Comparison of ENCODE assay signal across 34 cellular contexts in genomic region chr17:67168485-67168884, GRCh38.
"Had no signal": no experiment of that assay in that cellular context is flagged by ENCODE, and none has a peak within 500 bp of the region (broad histone marks: within the 10 kb centered on the region; RNA-seq: fewer than 3 reads in every experiment).

No MANE protein-coding gene starts in this region.

- ATAC-seq: activated CD4-positive, CD25-positive, alpha-beta regulatory T cell treated with anti-CD3 and anti-CD28 coated beads, Interleukin-2, amount 50 U/mL, for 24 hours; activated CD8-positive, alpha-beta memory T cell treated with anti-CD3 and anti-CD28 coated beads, Interleukin-2, amount 10 ng/mL, durations not matched to agents 7 days and 5 days; activated CD8-positive, alpha-beta T cell treated with anti-CD3 and anti-CD28 coated beads, Interleukin-2, amount 10 ng/mL, durations not matched to agents 7 days and 5 days; activated T-helper 17 cell treated with anti-CD3 and anti-CD28 coated beads, Interleukin-2, amount 50 U/mL, for 72 hours; effector memory CD8-positive, alpha-beta T cell; foreskin keratinocyte; gastrocnemius medialis; heart left ventricle; T-cell had no signal

- H3K27me3 Mint-ChIP-seq: activated B cell treated with CpG ODN at 0.5 μM for 24 hours; activated CD4-positive, alpha-beta memory T cell treated with anti-CD3 and anti-CD28 coated beads for 36 hours; activated CD4-positive, alpha-beta T cell treated with anti-CD3 and anti-CD28 coated beads, Interleukin-2, amount 10 ng/mL, durations not matched to agents 24 days and 14 days; activated CD8-positive, alpha-beta memory T cell treated with anti-CD3 and anti-CD28 coated beads, Interleukin-2, amount 10 ng/mL, durations not matched to agents 7 days and 5 days; activated naive CD8-positive, alpha-beta T cell; activated T-cell treated with anti-CD3 and anti-CD28 coated beads, Interleukin-2, amount 50 U/mL, for 24 hours; activated T-helper 17 cell treated with anti-CD3 and anti-CD28 coated beads, Interleukin-2, amount 50 U/mL, for 72 hours; effector memory CD8-positive, alpha-beta T cell; T-cell had no signal

- H3K4me3 Mint-ChIP-seq: activated B cell treated with CpG ODN at 0.5 μM for 24 hours; activated CD4-positive, alpha-beta memory T cell treated with anti-CD3 and anti-CD28 coated beads for 36 hours; activated CD4-positive, alpha-beta T cell treated with anti-CD3 and anti-CD28 coated beads, Interleukin-2, amount 10 ng/mL, durations not matched to agents 24 days and 14 days; activated CD8-positive, alpha-beta memory T cell treated with anti-CD3 and anti-CD28 coated beads, Interleukin-2, amount 10 ng/mL, durations not matched to agents 7 days and 5 days; activated CD8-positive, alpha-beta T cell treated with anti-CD3 and anti-CD28 coated beads, Interleukin-2, amount 10 ng/mL, durations not matched to agents 7 days and 5 days; activated naive CD8-positive, alpha-beta T cell; activated T-cell treated with anti-CD3 and anti-CD28 coated beads, Interleukin-2, amount 50 U/mL, for 24 hours; activated T-helper 17 cell treated with anti-CD3 and anti-CD28 coated beads, Interleukin-2, amount 50 U/mL, for 72 hours; effector memory CD8-positive, alpha-beta T cell; T-cell; T-helper 1 cell treated with Interleukin-12 subunit alpha and Interleukin-12 subunit beta and Interleukin-4 antibody, amounts not matched to agents 30 μg/mL and 1 μg/mL, for 36 hours; T-helper 2 cell treated with Interferon-gamma antibody and Interleukin-4, amounts not matched to agents 5 μg/mL and 100 μg/mL, for 36 hours had no signal

- H3K9me3 Mint-ChIP-seq: activated B cell treated with CpG ODN at 0.5 μM for 24 hours; activated CD4-positive, alpha-beta memory T cell treated with anti-CD3 and anti-CD28 coated beads for 36 hours; activated CD4-positive, alpha-beta T cell treated with anti-CD3 and anti-CD28 coated beads, Interleukin-2, amount 10 ng/mL, durations not matched to agents 24 days and 14 days; activated T-cell treated with anti-CD3 and anti-CD28 coated beads, Interleukin-2, amount 50 U/mL, for 24 hours; activated T-helper 17 cell treated with anti-CD3 and anti-CD28 coated beads, Interleukin-2, amount 50 U/mL, for 72 hours; effector memory CD8-positive, alpha-beta T cell; T-cell; T-helper 1 cell treated with Interleukin-12 subunit alpha and Interleukin-12 subunit beta and Interleukin-4 antibody, amounts not matched to agents 30 μg/mL and 1 μg/mL, for 36 hours; T-helper 2 cell treated with Interferon-gamma antibody and Interleukin-4, amounts not matched to agents 5 μg/mL and 100 μg/mL, for 36 hours had no signal

- H3K4me3 ChIP-seq: esophagus muscularis mucosa, gastrocnemius medialis, heart left ventricle had no signal

- H3K27ac Mint-ChIP-seq: activated B cell treated with CpG ODN at 0.5 μM for 24 hours; activated CD4-positive, alpha-beta memory T cell treated with anti-CD3 and anti-CD28 coated beads for 36 hours; activated CD4-positive, alpha-beta T cell treated with anti-CD3 and anti-CD28 coated beads, Interleukin-2, amount 10 ng/mL, durations not matched to agents 24 days and 14 days; activated CD8-positive, alpha-beta memory T cell treated with anti-CD3 and anti-CD28 coated beads, Interleukin-2, amount 10 ng/mL, durations not matched to agents 7 days and 5 days; activated CD8-positive, alpha-beta T cell treated with anti-CD3 and anti-CD28 coated beads, Interleukin-2, amount 10 ng/mL, durations not matched to agents 7 days and 5 days; activated naive CD8-positive, alpha-beta T cell; activated T-cell treated with anti-CD3 and anti-CD28 coated beads, Interleukin-2, amount 50 U/mL, for 24 hours; activated T-helper 17 cell treated with anti-CD3 and anti-CD28 coated beads, Interleukin-2, amount 50 U/mL, for 72 hours; T-cell; T-helper 1 cell treated with Interleukin-12 subunit alpha and Interleukin-12 subunit beta and Interleukin-4 antibody, amounts not matched to agents 30 μg/mL and 1 μg/mL, for 36 hours; T-helper 2 cell treated with Interferon-gamma antibody and Interleukin-4, amounts not matched to agents 5 μg/mL and 100 μg/mL, for 36 hours had no signal

- DNase-seq: activated B cell treated with CpG ODN at 0.5 μM for 24 hours; activated CD4-positive, alpha-beta memory T cell treated with anti-CD3 and anti-CD28 coated beads for 36 hours; activated CD4-positive, alpha-beta T cell treated with anti-CD3 and anti-CD28 coated beads, Interleukin-2, amount 10 ng/mL, durations not matched to agents 24 days and 14 days; activated CD8-positive, alpha-beta memory T cell treated with anti-CD3 and anti-CD28 coated beads, Interleukin-2, amount 10 ng/mL, durations not matched to agents 7 days and 5 days; activated CD8-positive, alpha-beta memory T cell treated with anti-CD3 and anti-CD28 coated beads, Interleukin-2, amount 50 U/mL, for 4 hours; activated CD8-positive, alpha-beta T cell treated with anti-CD3 and anti-CD28 coated beads, Interleukin-2, amount 10 ng/mL, durations not matched to agents 7 days and 5 days; activated effector memory CD4-positive, alpha-beta T cell treated with Interleukin-2 at 50 U/mL for 16 hours; activated gamma-delta T cell treated with Interleukin-2 at 50 U/mL for 16 hours; activated naive CD4-positive, alpha-beta T cell treated with anti-CD3 and anti-CD28 coated beads, Interleukin-2, amount 50 U/mL, for 16 hours; activated naive CD4-positive, alpha-beta T cell treated with Interleukin-2 at 50 U/mL for 16 hours; activated T-cell treated with anti-CD3 and anti-CD28 coated beads, Interleukin-2, amount 50 U/mL, for 24 hours; amniotic stem cell; anterior cingulate cortex; brain microvascular endothelial cell; cortex of kidney; dermis blood vessel endothelial cell; effector CD4-positive, alpha-beta T cell; effector memory CD8-positive, alpha-beta T cell; foreskin keratinocyte; gastrocnemius medialis; glutamatergic neuron; heart left ventricle; T-cell; T1000; WERI-Rb-1 had no signal

- H3K4me1 ChIP-seq: esophagus muscularis mucosa, foreskin keratinocyte, gastrocnemius medialis had no signal

- FAIRE-seq: astrocyte, bronchial epithelial cell, colon had no signal

- H3K27ac ChIP-seq: brain microvascular endothelial cell, esophagus muscularis mucosa, foreskin keratinocyte, gastrocnemius medialis, heart left ventricle, WERI-Rb-1 had no signal

- H3K9me3 ChIP-seq: esophagus muscularis mucosa, gastrocnemius medialis, heart left ventricle had no signal
